In the genomic region with DNA sequence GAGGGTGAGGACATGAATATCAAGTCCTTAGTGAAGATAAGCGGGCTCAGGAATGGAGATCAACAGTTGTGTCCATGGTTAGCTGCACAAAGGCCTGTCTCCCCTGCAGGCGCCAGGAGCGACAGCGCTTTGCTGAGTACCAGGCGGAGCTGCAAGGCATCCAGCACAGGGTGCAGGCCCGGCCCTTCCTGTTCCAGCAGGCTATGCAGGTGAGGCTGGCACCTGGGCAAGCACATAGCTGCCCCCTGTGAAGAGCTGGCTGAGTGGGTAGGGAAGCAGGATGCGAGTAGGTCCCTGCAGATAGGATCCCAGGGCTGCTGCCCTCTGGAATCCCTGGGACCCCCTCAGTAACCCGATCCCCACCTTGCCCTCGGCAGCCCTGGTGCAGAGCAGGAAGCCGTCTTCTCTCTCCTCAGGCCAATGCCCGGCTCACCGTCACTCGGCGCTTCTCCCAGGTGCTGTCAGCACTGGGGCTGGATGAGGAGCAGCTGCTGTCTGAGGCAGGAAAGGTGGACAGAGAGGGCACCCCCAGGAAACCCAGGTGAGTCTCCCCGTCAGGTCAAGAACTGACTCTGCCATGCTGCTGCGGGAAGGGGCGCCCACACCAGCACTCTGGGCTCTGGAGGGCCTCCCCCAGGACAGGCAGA, we compare ENCODE assay signal across 24 cellular contexts. TPM values are rescaled to one million over a fixed set of nuclear protein-coding genes. Genes with fewer than 3 reads are reported as not detected.
A peak's percentile ranks its signal among the peaks of the same experiment; 100 is the strongest.
DNase-seq lines count a peak whose midpoint lies in the region; ATAC-seq and TF ChIP-seq lines count a peak whose summit lies in the region.
"Had no signal": no experiment of that assay in that cellular context is flagged by ENCODE, and none has a peak within 500 bp of the region (broad histone marks: within the 10 kb centered on the region; RNA-seq: fewer than 3 reads in every experiment).

No MANE protein-coding gene starts in this region.

- CTCF ChIA-PET in activated CD4-positive, alpha-beta memory T cell treated with anti-CD3 and anti-CD28 coated beads for 36 hours (lab: Charles Lee), result interaction anchor here (3.6 to 6.7 kb wide), 2 partner anchors 71 to 73 kb away, joined by 15 to 39 read pairs; partner anchors contain the start of gene FIBP
- CTCF ChIA-PET in activated CD4-positive, alpha-beta memory T cell treated with anti-CD3 and anti-CD28 coated beads, Interleukin-2, amount 10 ng/mL, durations not matched to agents 7 days and 5 days (lab: Charles Lee), result interaction anchor here (0.8 to 3.9 kb wide), 3 partner anchors 69 to 75 kb away, joined by 3 to 26 read pairs (median 11); partner anchors contain the start of gene CCDC85B
- CTCF ChIA-PET in T-cell (lab: Charles Lee), result interaction anchor here in 1 of 2 donors (1.6 kb wide), 1 partner anchor 70 kb away, joined by 3 read pairs; no protein-coding TSS in a partner anchor

- POLR2A ChIA-PET in activated CD4-positive, alpha-beta memory T cell treated with anti-CD3 and anti-CD28 coated beads for 36 hours (lab: Charles Lee), result interaction anchor here (0.5 to 1.6 kb wide), 3 partner anchors 17 to 210 kb away, joined by 4 to 5 read pairs (median 4); partner anchors contain the start of gene CCDC85B
- POLR2A ChIA-PET in activated CD4-positive, alpha-beta memory T cell treated with anti-CD3 and anti-CD28 coated beads, Interleukin-2, amount 10 ng/mL, durations not matched to agents 7 days and 5 days (lab: Charles Lee), result interaction anchor here (0.8 to 8.6 kb wide), 8 partner anchors 21 to 99 kb away, joined by 3 to 80 read pairs (median 6); partner anchors contain the start of genes C11orf68, CCDC85B, FIBP and MUS81
- POLR2A ChIA-PET in T-cell (lab: Charles Lee), result no interaction called here

- H3K27me3 ChIP-seq in BLaER1 treated with 17β-estradiol and CSF1 and Interleukin-3, amounts not matched to agents 10 nM and 100 nM, result no peaks in the 10 kb centered on the region
- H3K27me3 ChIP-seq: hepatocyte, uterus had no signal

- ATAC-seq in T-cell (replicated peaks in 1 of 4), result no peak
- ATAC-seq in HG02973 (IDR thresholded peaks at IDR 0.05; ENCODE audit: unreplicated experiment), result no peak
- ATAC-seq: CD8-positive, alpha-beta T cell had no signal

- H3K9me3 ChIP-seq in BLaER1 treated with 17β-estradiol and CSF1 and Interleukin-3, amounts not matched to agents 10 nM and 100 nM (replicated peaks in 1 of 11), result no peaks in the 10 kb centered on the region
- H3K9me3 ChIP-seq: suprapubic skin, uterus had no signal

- DNase-seq in activated CD4-positive, alpha-beta memory T cell treated with anti-CD3 and anti-CD28 coated beads for 36 hours, result no peak
- DNase-seq in activated CD4-positive, alpha-beta memory T cell treated with anti-CD3 and anti-CD28 coated beads, Interleukin-2, amount 10 ng/mL, durations not matched to agents 7 days and 5 days, result no peak
- DNase-seq in T-cell, result no peak
- DNase-seq in H4 (ENCODE audit: low spot score), result no peak
- no peak for DNase-seq in retina
- DNase-seq: anterior cingulate cortex; caudate nucleus; CD8-positive, alpha-beta T cell; DMS53; MM.1S; NCI-H1436; uterus; WERI-Rb-1 had no signal

- peaks cover 0 to 19% (median 14%) of the 10 kb centered on the region in 11 experiments; a peak in 17 of 22 replicates for H4K20me1 ChIP-seq in BLaER1 treated with 17β-estradiol and CSF1 and Interleukin-3, amounts not matched to agents 10 nM and 100 nM

- H3K4me3 Mint-ChIP-seq in activated CD4-positive, alpha-beta memory T cell treated with anti-CD3 and anti-CD28 coated beads for 36 hours, result no peak overlapping the region
- no peak overlapping the region for H3K4me3 Mint-ChIP-seq in activated CD4-positive, alpha-beta memory T cell treated with anti-CD3 and anti-CD28 coated beads, Interleukin-2, amount 10 ng/mL, durations not matched to agents 7 days and 5 days
- H3K4me3 Mint-ChIP-seq in T-cell (peak overlapping the region in 1 of 3 donors; percentile 65), nephron (peak overlapping the region in 2 of 3 experiments; percentile 4 to 85)

- peak overlapping the region; percentile 37 to 74 (median 61); a peak in 20 of 22 replicates for H3K4me2 ChIP-seq in BLaER1 treated with 17β-estradiol and CSF1 and Interleukin-3, amounts not matched to agents 10 nM and 100 nM
- H3K4me2 ChIP-seq: hepatocyte had no signal

- H3K9me3 Mint-ChIP-seq in activated CD4-positive, alpha-beta memory T cell treated with anti-CD3 and anti-CD28 coated beads for 36 hours, result no peaks in the 10 kb centered on the region
- H3K9me3 Mint-ChIP-seq in activated CD4-positive, alpha-beta memory T cell treated with anti-CD3 and anti-CD28 coated beads, Interleukin-2, amount 10 ng/mL, durations not matched to agents 7 days and 5 days, result no peaks in the 10 kb centered on the region
- H3K9me3 Mint-ChIP-seq in T-cell (no peaks in the 10 kb centered on the region), nephron (no peaks in the 10 kb centered on the region)
- H3K9me3 Mint-ChIP-seq: CD8-positive, alpha-beta T cell had no signal

- no peaks in the 10 kb centered on the region for H3K27me3 Mint-ChIP-seq in activated CD4-positive, alpha-beta memory T cell treated with anti-CD3 and anti-CD28 coated beads for 36 hours
- no peaks in the 10 kb centered on the region for H3K27me3 Mint-ChIP-seq in activated CD4-positive, alpha-beta memory T cell treated with anti-CD3 and anti-CD28 coated beads, Interleukin-2, amount 10 ng/mL, durations not matched to agents 7 days and 5 days
- H3K27me3 Mint-ChIP-seq in T-cell (no peaks in the 10 kb centered on the region), nephron (ENCODE audit: low read depth) (no peaks in the 10 kb centered on the region)

- peaks cover 4 to 10% (median 9%) of the 10 kb centered on the region in 11 experiments for H3K36me3 ChIP-seq in BLaER1 treated with 17β-estradiol and CSF1 and Interleukin-3, amounts not matched to agents 10 nM and 100 nM
- H3K36me3 ChIP-seq: suprapubic skin, uterus had no signal

- H3K27ac ChIP-seq in BLaER1 treated with 17β-estradiol and CSF1 and Interleukin-3, amounts not matched to agents 10 nM and 100 nM, result peak overlapping the region in 7 of 11 experiments; percentile 1 to 56 (median 26); a peak in 10 of 22 replicates
- H3K27ac ChIP-seq: epithelial cell of prostate, hepatocyte, parathyroid adenoma, suprapubic skin, uterus, WERI-Rb-1 had no signal

- intact Hi-C loops in activated CD4-positive, alpha-beta memory T cell treated with anti-CD3 and anti-CD28 coated beads for 36 hours (cut with micrococcal nuclease), result no loop called here

- no peak for TF ChIP-seq CTCF in nephron (IDR thresholded peaks at IDR 0.05; ENCODE audit: unreplicated experiment in 3 of 3)

- H3K4me3 ChIP-seq in BLaER1 treated with 17β-estradiol and CSF1 and Interleukin-3, amounts not matched to agents 10 nM and 100 nM, result no peak overlapping the region
- H3K4me3 ChIP-seq: hepatocyte, suprapubic skin, uterus had no signal

- H3K27ac Mint-ChIP-seq in activated CD4-positive, alpha-beta memory T cell treated with anti-CD3 and anti-CD28 coated beads for 36 hours, result peak overlapping the region; percentile 78
- no peak overlapping the region for H3K27ac Mint-ChIP-seq in activated CD4-positive, alpha-beta memory T cell treated with anti-CD3 and anti-CD28 coated beads, Interleukin-2, amount 10 ng/mL, durations not matched to agents 7 days and 5 days
- H3K27ac Mint-ChIP-seq in T-cell (peak overlapping the region; percentile 97 to 98), nephron (no peak overlapping the region)

- peak overlapping the region in 8 of 11 experiments; percentile 2 to 37 (median 20); a peak in 7 of 22 replicates for H3K9ac ChIP-seq in BLaER1 treated with 17β-estradiol and CSF1 and Interleukin-3, amounts not matched to agents 10 nM and 100 nM
- H3K9ac ChIP-seq: parathyroid adenoma had no signal

- H3K4me1 ChIP-seq in BLaER1 treated with 17β-estradiol and CSF1 and Interleukin-3, amounts not matched to agents 10 nM and 100 nM, result peaks cover 45 to 60% (median 54%) of the 10 kb centered on the region in 10 experiments

- peaks cover 10% of the 10 kb centered on the region for H3K36me3 Mint-ChIP-seq in activated CD4-positive, alpha-beta memory T cell treated with anti-CD3 and anti-CD28 coated beads for 36 hours
- H3K36me3 Mint-ChIP-seq in activated CD4-positive, alpha-beta memory T cell treated with anti-CD3 and anti-CD28 coated beads, Interleukin-2, amount 10 ng/mL, durations not matched to agents 7 days and 5 days (ENCODE audit: low read depth), result peaks cover 15% of the 10 kb centered on the region
- H3K36me3 Mint-ChIP-seq in T-cell, result peaks cover 4% of the 10 kb centered on the region
- peaks cover 11% of the 10 kb centered on the region for H3K36me3 Mint-ChIP-seq in nephron (ENCODE audit: low read depth)

- peaks cover 42% of the 10 kb centered on the region for H3K4me1 Mint-ChIP-seq in activated CD4-positive, alpha-beta memory T cell treated with anti-CD3 and anti-CD28 coated beads for 36 hours (ENCODE audit: low read depth)
- peaks cover 48% of the 10 kb centered on the region for H3K4me1 Mint-ChIP-seq in activated CD4-positive, alpha-beta memory T cell treated with anti-CD3 and anti-CD28 coated beads, Interleukin-2, amount 10 ng/mL, durations not matched to agents 7 days and 5 days
- peaks cover 46 to 53% (median 47%) of the 10 kb centered on the region in 3 donors for H3K4me1 Mint-ChIP-seq in T-cell
- peaks cover 23% of the 10 kb centered on the region for H3K4me1 Mint-ChIP-seq in nephron

RNA-seq across cellular contexts. Expression of gene SART1, which starts 2.6 kb away (rescaled TPM):
- 10 to 100 TPM; 59.1 to 60.5 TPM for total RNA-seq in activated CD4-positive, alpha-beta memory T cell treated with anti-CD3 and anti-CD28 coated beads for 36 hours
- total RNA-seq in activated CD4-positive, alpha-beta memory T cell treated with anti-CD3 and anti-CD28 coated beads, Interleukin-2, amount 10 ng/mL, durations not matched to agents 7 days and 5 days, result 10 to 100 TPM; 59.5 to 61.5 TPM
- total RNA-seq in T-cell, result 10 to 100 TPM; 70.9 to 95.2 (median 89.9) TPM
- total RNA-seq in H4 (2014; rRNA removed; shearing (Covaris generic)), result 43.3 and 43.4 TPM in 2 replicates

RNA-seq across cellular contexts. Expression of gene TSGA10IP, which starts 13.6 kb away (rescaled TPM):
- total RNA-seq in activated CD4-positive, alpha-beta memory T cell treated with anti-CD3 and anti-CD28 coated beads for 36 hours, result not detected
- total RNA-seq in activated CD4-positive, alpha-beta memory T cell treated with anti-CD3 and anti-CD28 coated beads, Interleukin-2, amount 10 ng/mL, durations not matched to agents 7 days and 5 days, result not detected
- not detected for total RNA-seq in T-cell
- total RNA-seq in H4 (2014; rRNA removed; shearing (Covaris generic)), result not detected in 2 replicates
- total RNA-seq: CD8-positive, alpha-beta T cell; fibroblast of villous mesenchyme; hepatocyte; lower leg skin; mucosa of gallbladder; suprapubic skin; T-helper 1 cell treated with Interleukin-12 subunit alpha and Interleukin-12 subunit beta and Interleukin-4 antibody, amounts not matched to agents 30 ng/mL and 1 ng/mL, for 36 hours; uterus had no signal

RNA-seq across cellular contexts. Expression of gene DRAP1, which starts 39.7 kb away (rescaled TPM):
- 100 to 1,000 TPM; 154 to 169 TPM for total RNA-seq in activated CD4-positive, alpha-beta memory T cell treated with anti-CD3 and anti-CD28 coated beads for 36 hours
- total RNA-seq in activated CD4-positive, alpha-beta memory T cell treated with anti-CD3 and anti-CD28 coated beads, Interleukin-2, amount 10 ng/mL, durations not matched to agents 7 days and 5 days, result 100 to 1,000 TPM; 162 to 180 TPM
- total RNA-seq in T-cell, result 100 to 1,000 TPM in 3 of 5 donors, 10 to 100 TPM in 2; 56.3 to 122 (median 107) TPM
- 181 and 235 TPM in 2 replicates for total RNA-seq in H4 (2014; rRNA removed; shearing (Covaris generic))

RNA-seq across cellular contexts. Expression of gene C11orf68, which starts 40.0 kb away (rescaled TPM):
- 10 to 100 TPM; 22.2 to 23.6 TPM for total RNA-seq in activated CD4-positive, alpha-beta memory T cell treated with anti-CD3 and anti-CD28 coated beads for 36 hours
- total RNA-seq in activated CD4-positive, alpha-beta memory T cell treated with anti-CD3 and anti-CD28 coated beads, Interleukin-2, amount 10 ng/mL, durations not matched to agents 7 days and 5 days, result 10 to 100 TPM; 34.1 to 34.2 TPM
- total RNA-seq in T-cell, result 10 to 100 TPM; 20.5 to 66.7 (median 63.3) TPM
- 13.4 and 14.3 TPM in 2 replicates for total RNA-seq in H4 (2014; rRNA removed; shearing (Covaris generic))

RNA-seq across cellular contexts. Expression of gene EIF1AD, which starts 43.1 kb away (rescaled TPM):
- total RNA-seq in activated CD4-positive, alpha-beta memory T cell treated with anti-CD3 and anti-CD28 coated beads for 36 hours, result 10 to 100 TPM; 41.2 to 42.7 TPM
- total RNA-seq in activated CD4-positive, alpha-beta memory T cell treated with anti-CD3 and anti-CD28 coated beads, Interleukin-2, amount 10 ng/mL, durations not matched to agents 7 days and 5 days, result 10 to 100 TPM; 43.6 to 45.9 TPM
- total RNA-seq in T-cell, result 100 to 1,000 TPM in 1 of 5 donors, 10 to 100 TPM in 4; 50.7 to 114 (median 58.8) TPM
- 20.7 and 32.4 TPM in 2 replicates for total RNA-seq in H4 (2014; rRNA removed; shearing (Covaris generic))

Comparison
In these comparisons a context has a peak if more than half of its experiments do, and no peak if none do; other contexts are left out.
1. H3K27ac Mint-ChIP-seq: peak in activated CD4-positive, alpha-beta memory T cell treated with anti-CD3 and anti-CD28 coated beads for 36 hours (single experiment) and T-cell (2 of 2); none in activated CD4-positive, alpha-beta memory T cell treated with anti-CD3 and anti-CD28 coated beads, Interleukin-2, amount 10 ng/mL, durations not matched to agents 7 days and 5 days (single experiment) and nephron (0 of 3).
2. H3K4me3 Mint-ChIP-seq: peak in nephron (2 of 3); none in activated CD4-positive, alpha-beta memory T cell treated with anti-CD3 and anti-CD28 coated beads for 36 hours (single experiment) and activated CD4-positive, alpha-beta memory T cell treated with anti-CD3 and anti-CD28 coated beads, Interleukin-2, amount 10 ng/mL, durations not matched to agents 7 days and 5 days (single experiment).
3. POLR2A ChIA-PET loops: an anchor here in activated CD4-positive, alpha-beta memory T cell treated with anti-CD3 and anti-CD28 coated beads for 36 hours (0.5 to 1.6 kb wide) and activated CD4-positive, alpha-beta memory T cell treated with anti-CD3 and anti-CD28 coated beads, Interleukin-2, amount 10 ng/mL, durations not matched to agents 7 days and 5 days (0.8 to 8.6 kb wide); none called in T-cell.